ENCODE assay signal across 25 cellular contexts in genomic region chr20:51784299-51784698, GRCh38. TPM values are rescaled to one million over a fixed set of nuclear protein-coding genes. Genes with fewer than 3 reads are reported as not detected.
"Had no signal": no experiment of that assay in that cellular context is flagged by ENCODE, and none has a peak within 500 bp of the region (broad histone marks: within the 10 kb centered on the region; RNA-seq: fewer than 3 reads in every experiment).

No MANE protein-coding gene starts in this region.

- H3K4me1 Mint-ChIP-seq: T-cell had no signal

- DNase-seq: IMR-90, Karpas-422, KG1, MM.1S, NCI-H1092 treated with DMSO at 0.1 percent for 48 hours, NCI-H1436, NCI-H187, NCI-H2029, NCI-H2081 treated with DMSO at 0.1 percent for 48 hours, NCI-H2171, NCI-H226, NCI-H446, NCI-H510A, NCI-H524 treated with DMSO at 0.1 percent for 48 hours, NCI-H69, NCI-H774, PC-3, Right ventricle myocardium superior, SIG-M5, SW 1271, T-cell had no signal

- ATAC-seq: Panc1, PC-3, T-cell had no signal

- H3K36me3 Mint-ChIP-seq: T-cell had no signal

- H3K4me3 ChIP-seq: SJSA1, SK-N-MC had no signal

- H3K27ac Mint-ChIP-seq: T-cell had no signal

- H3K36me3 ChIP-seq: SJSA1 had no signal

- H3K4me1 ChIP-seq: SJSA1 had no signal

- H3K4me3 Mint-ChIP-seq: T-cell had no signal

- H3K9me3 Mint-ChIP-seq: T-cell had no signal

- H3K27ac ChIP-seq: RWPE1, SJSA1, SK-N-MC had no signal

- H3K27me3 ChIP-seq: SJSA1 had no signal

RNA-seq across cellular contexts. Expression of gene SALL4, which starts 18.0 kb away (rescaled TPM):
- total RNA-seq: IMR-90 had no signal
- polyA plus RNA-seq: IMR-90 had no signal
